ENCODE assay signal across 26 cellular contexts in genomic region chr11:120078397-120078796, GRCh38. TPM values are rescaled to one million over a fixed set of nuclear protein-coding genes. Genes with fewer than 3 reads are reported as not detected.
DNase-seq lines count a peak whose midpoint lies in the region; ATAC-seq, FAIRE-seq and TF ChIP-seq lines count a peak whose summit lies in the region.
"Had no signal": no experiment of that assay in that cellular context is flagged by ENCODE, and none has a peak within 500 bp of the region (broad histone marks: within the 10 kb centered on the region; RNA-seq: fewer than 3 reads in every experiment).

No MANE protein-coding gene starts in this region.

- H3K27me3 Mint-ChIP-seq in immature natural killer cell (ENCODE audit: low read depth in 3 of 3) (peaks cover 5 to 12% (median 8%) of the 10 kb centered on the region in 3 donors), progenitor cell of endocrine pancreas (peaks cover 21% of the 10 kb centered on the region)

- H3K4me3 ChIP-seq in MM.1S (ENCODE audit: low read length) (no peak overlapping the region), bronchial epithelial cell (ENCODE audit: low read depth, low read length) (no peak overlapping the region), esophagus squamous epithelium (no peak overlapping the region)
- H3K4me3 ChIP-seq: BLaER1, PC-9, SJCRH30 had no signal

- DNase-seq in MM.1S (no peak), bronchial epithelial cell (ENCODE audit: low read depth) (no peak), esophagus squamous epithelium (lab: John Stamatoyannopoulos, UW) (no peak), immature natural killer cell (no peak), progenitor cell of endocrine pancreas (ENCODE audit: low spot score, unreplicated experiment) (no peak)
- DNase-seq: CD4-positive, CD25-positive, alpha-beta regulatory T cell; DMS 273 treated with DMSO at 0.1 percent for 48 hours; EL; GF-D8; Karpas-422; NCI-H1436 treated with DMSO at 0.1 percent for 48 hours; NCI-H187 treated with DMSO at 0.1 percent for 48 hours; NCI-H2107; NCI-H748 treated with DMSO at 0.1 percent for 48 hours; PC-9; SJCRH30 had no signal

- no peak for TF ChIP-seq POLR2A in esophagus squamous epithelium (IDR thresholded peaks at IDR 0.05)

- H3K27me3 ChIP-seq in MM.1S (replicated peaks; ENCODE audit: insufficient read depth, low read length) (no peaks in the 10 kb centered on the region; the same call in 1 of the 2 replicates), bronchial epithelial cell (ENCODE audit: control insufficient read depth, insufficient read depth, low read length) (peaks cover 4% of the 10 kb centered on the region), esophagus squamous epithelium (peaks cover 0 to 12% (median 0%) of the 10 kb centered on the region in 4 donors)
- H3K27me3 ChIP-seq: BLaER1, SJCRH30 had no signal

- H3K79me2 ChIP-seq in MM.1S (ENCODE audit: low read length) = no peaks in the 10 kb centered on the region

- H3K4me2 ChIP-seq in MM.1S (ENCODE audit: low read depth, low read length) = peak overlapping the region; percentile 25; the same call in 1 of the 2 replicates
- H3K4me2 ChIP-seq: BLaER1, PC-9 had no signal

- no peaks in the 10 kb centered on the region for H3F3A ChIP-seq in MM.1S (ENCODE audit: insufficient read depth, low read length)

- H3K9me3 Mint-ChIP-seq in immature natural killer cell = peaks cover 0 to 3% (median 0%) of the 10 kb centered on the region in 6 donors
- peaks cover 26% of the 10 kb centered on the region for H3K9me3 Mint-ChIP-seq in progenitor cell of endocrine pancreas (ENCODE audit: low read depth)

- TF ChIP-seq CTCF in MM.1S (IDR thresholded peaks at IDR 0.05; ENCODE audit: low read length) (no peak), bronchial epithelial cell (IDR thresholded peaks at IDR 0.05; ENCODE audit: insufficient read depth, low read length, severe bottlenecking) (no peak), esophagus squamous epithelium (IDR thresholded peaks at IDR 0.05) (no peak), progenitor cell of endocrine pancreas (IDR thresholded peaks at IDR 0.05; ENCODE audit: unreplicated experiment) (no peak)

- no peaks in the 10 kb centered on the region for H4K20me1 ChIP-seq in MM.1S (ENCODE audit: insufficient read depth, low read length)
- H4K20me1 ChIP-seq: BLaER1 had no signal

- 0 out of 2 replicates have a peak overlapping the region, but pooled peaks have one; percentile 12 for H2AFZ ChIP-seq in MM.1S (ENCODE audit: low read length)
- H2AFZ ChIP-seq: PC-9 had no signal

- H3K9me2 ChIP-seq in MM.1S (replicated peaks; ENCODE audit: insufficient read depth, low read length) = no peaks in the 10 kb centered on the region

- 0 out of 2 replicates have a peak, but pooled peaks cover 3% of the 10 kb centered on the region for H3K4me1 ChIP-seq in MM.1S (ENCODE audit: low read length)
- H3K4me1 ChIP-seq in esophagus squamous epithelium = peaks cover 0 to 26% (median 10%) of the 10 kb centered on the region in 3 donors
- H3K4me1 ChIP-seq: BLaER1, SJCRH30 had no signal

- H3K27ac Mint-ChIP-seq in immature natural killer cell (no peak overlapping the region), progenitor cell of endocrine pancreas (no peak overlapping the region)
- H3K27ac Mint-ChIP-seq: CD4-positive, CD25-positive, alpha-beta regulatory T cell had no signal

- no peaks in the 10 kb centered on the region for H3K9me3 ChIP-seq in MM.1S (replicated peaks; ENCODE audit: insufficient read depth, low read length)
- peaks cover 0 to 13% (median 0%) of the 10 kb centered on the region in 3 donors for H3K9me3 ChIP-seq in esophagus squamous epithelium
- H3K9me3 ChIP-seq: SJCRH30 had no signal

- WGBS in esophagus squamous epithelium, 2 donors = 7 to 13% methylated on average over 5 of the region's 5 CpGs

- FAIRE-seq in bronchial epithelial cell (lab: Jason Lieb, UNC) = peak; percentile 18
- FAIRE-seq: GM12891, HepG2 had no signal

- intact Hi-C loops in esophagus squamous epithelium (cut with DNase I) = no loop called here

- H3K4me1 Mint-ChIP-seq in immature natural killer cell (no peaks in the 10 kb centered on the region), progenitor cell of endocrine pancreas (ENCODE audit: low read depth) (no peaks in the 10 kb centered on the region)

- ATAC-seq in HG03442 (IDR thresholded peaks at IDR 0.05; ENCODE audit: unreplicated experiment) = no peak
- ATAC-seq: HCT116, HepG2, Right ventricle myocardium inferior, SK-N-SH treated with all-trans-retinoic acid at 6 μM for 48 hours had no signal

- H3K4me3 Mint-ChIP-seq in immature natural killer cell (no peak overlapping the region), progenitor cell of endocrine pancreas (ENCODE audit: low read depth) (no peak overlapping the region)
- H3K4me3 Mint-ChIP-seq: CD4-positive, CD25-positive, alpha-beta regulatory T cell had no signal

- no peak overlapping the region for H3K27ac ChIP-seq in MM.1S (ENCODE audit: low read length)
- peak overlapping the region in 3 of 4 donors; percentile 3 to 55 (median 9) for H3K27ac ChIP-seq in esophagus squamous epithelium
- peak overlapping the region; percentile 54 for H3K27ac ChIP-seq in temporal lobe (ENCODE audit: low read depth, low read length)
- H3K27ac ChIP-seq: BLaER1, PC-9, SJCRH30 had no signal

- no peaks in the 10 kb centered on the region for H3K36me3 ChIP-seq in MM.1S (replicated peaks; ENCODE audit: insufficient read depth, low read length)
- no peaks in the 10 kb centered on the region for H3K36me3 ChIP-seq in bronchial epithelial cell (ENCODE audit: control insufficient read depth, insufficient read depth, low read length)
- no peaks in the 10 kb centered on the region for H3K36me3 ChIP-seq in esophagus squamous epithelium
- H3K36me3 ChIP-seq: BLaER1, SJCRH30 had no signal

- H3K36me3 Mint-ChIP-seq in immature natural killer cell (no peaks in the 10 kb centered on the region), progenitor cell of endocrine pancreas (ENCODE audit: insufficient read depth) (peaks cover 17% of the 10 kb centered on the region)
- H3K36me3 Mint-ChIP-seq: CD4-positive, CD25-positive, alpha-beta regulatory T cell had no signal

- H3K9ac ChIP-seq in MM.1S (ENCODE audit: low read length) = no peak overlapping the region
- H3K9ac ChIP-seq: BLaER1 had no signal

RNA-seq across cellular contexts. Expression of gene TRIM29, which starts 59.5 kb away (rescaled TPM):
- total RNA-seq in bronchial epithelial cell (146 and 441 TPM in 2 replicates), esophagus squamous epithelium (1,000 to 10,000 TPM in 1 of 4 donors, 100 to 1,000 TPM in 3; 691 to 1,472 (median 816) TPM), temporal lobe (0.25 TPM), progenitor cell of endocrine pancreas (0.33 TPM in 1 of 2 replicates, not detected in the other)
- polyA plus RNA-seq in immature natural killer cell = not detected
- total RNA-seq: CD4-positive, CD25-positive, alpha-beta regulatory T cell; HT1080; Right ventricle myocardium inferior; RPMI7951; SJCRH30 had no signal
- polyA plus RNA-seq: CD4-positive, CD25-positive, alpha-beta regulatory T cell had no signal

Comparison
In these comparisons a context has a peak if more than half of its experiments do, and no peak if none do; other contexts are left out.
1. RNA of gene TRIM29, which starts 59.5 kb away (total RNA-seq): 691 to 1,472 TPM in esophagus squamous epithelium and 146 to 441 TPM in bronchial epithelial cell; 0.33 TPM in progenitor cell of endocrine pancreas and 0.25 TPM in temporal lobe (single experiment); every median in the first group is over 100 times any median in the second.